In the genomic region with DNA sequence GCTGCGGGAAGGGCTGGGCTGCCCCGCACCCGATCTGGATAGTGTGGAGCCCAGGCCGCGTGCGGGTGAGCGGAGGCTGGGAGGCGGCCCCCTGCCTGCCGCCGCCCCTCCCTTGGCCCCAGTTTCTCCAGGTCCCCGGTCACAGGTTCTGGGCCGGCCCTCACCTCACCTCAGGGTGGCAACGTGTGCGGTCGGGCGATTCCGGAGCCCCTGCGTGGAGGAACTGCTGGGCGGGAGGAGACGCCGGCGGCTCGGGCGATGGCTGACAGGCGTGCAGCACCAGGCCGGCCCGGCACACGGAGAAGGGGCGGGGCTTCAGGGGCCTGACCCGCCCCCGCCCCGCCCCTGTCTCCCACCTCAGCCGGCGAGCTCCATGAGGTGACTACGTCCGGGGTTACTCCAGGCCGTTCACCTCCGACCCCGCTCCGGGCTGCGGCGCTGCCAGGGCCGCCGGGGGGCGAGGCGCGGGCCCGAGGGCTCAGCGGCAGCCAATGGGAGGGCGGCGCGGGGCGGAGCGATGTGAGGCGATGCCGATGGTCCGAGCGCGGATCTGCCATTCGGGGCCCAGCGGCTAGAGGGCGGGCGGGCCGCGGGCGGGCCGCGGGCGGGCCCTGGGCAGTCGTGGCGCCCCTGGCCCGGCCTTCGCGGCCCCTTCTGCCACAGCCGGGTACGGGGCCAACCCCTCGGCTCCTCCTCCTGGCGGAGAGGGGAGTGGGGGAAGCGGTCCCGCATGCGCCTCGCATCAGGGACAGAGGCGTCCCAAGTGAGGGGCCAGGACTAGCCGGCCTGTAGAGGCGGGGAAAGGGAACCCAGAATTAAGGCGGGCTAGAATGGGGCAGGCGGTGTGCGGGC, we compare ENCODE assay signal across 8 cellular contexts. TPM values are rescaled to one million over a fixed set of nuclear protein-coding genes. Genes with fewer than 3 reads are reported as not detected.
DNase-seq lines count a peak whose midpoint lies in the region; ATAC-seq and TF ChIP-seq lines count a peak whose summit lies in the region.

No MANE protein-coding gene starts in this region.

- no peaks in the 10 kb centered on the region for H3K36me3 ChIP-seq in CD4-positive, alpha-beta memory T cell (ENCODE audit: insufficient read depth, low read length)
- peaks cover 0 to 3% of the 10 kb centered on the region in 2 donors for H3K36me3 ChIP-seq in lung (ENCODE audit: control insufficient read depth in 2 of 2, insufficient read depth in 2 of 2, low read length in 2 of 2)

- H3K4me3 Mint-ChIP-seq in CD4-positive, alpha-beta memory T cell = peak overlapping the region; percentile 87 to 93 (median 92)
- H3K4me3 Mint-ChIP-seq in activated CD4-positive, alpha-beta memory T cell treated with anti-CD3 and anti-CD28 coated beads, Interleukin-2, amount 10 ng/mL, durations not matched to agents 7 days and 5 days = peak overlapping the region; percentile 95

- H3K27me3 ChIP-seq in CD4-positive, alpha-beta memory T cell (ENCODE audit: insufficient read depth, low read length) = no peaks in the 10 kb centered on the region
- H3K27me3 ChIP-seq in lung (ENCODE audit: control insufficient read depth, insufficient read depth) = no peaks in the 10 kb centered on the region

- H3K4me1 ChIP-seq in CD4-positive, alpha-beta memory T cell (ENCODE audit: insufficient read depth, low read length) = peaks cover 17% of the 10 kb centered on the region
- H3K4me1 ChIP-seq in lung (ENCODE audit: control insufficient read depth in 2 of 2, insufficient read depth in 2 of 2, low read length in 2 of 2) = peaks cover 4 to 5% of the 10 kb centered on the region in 2 donors

- no peaks in the 10 kb centered on the region for H3K27me3 Mint-ChIP-seq in CD4-positive, alpha-beta memory T cell
- H3K27me3 Mint-ChIP-seq in activated CD4-positive, alpha-beta memory T cell treated with anti-CD3 and anti-CD28 coated beads, Interleukin-2, amount 10 ng/mL, durations not matched to agents 7 days and 5 days = no peaks in the 10 kb centered on the region

- peak overlapping the region; percentile 53 for H3K27ac ChIP-seq in CD4-positive, alpha-beta memory T cell (ENCODE audit: low read depth, low read length)
- peak overlapping the region; percentile 94 for H3K27ac ChIP-seq in lung (ENCODE audit: low read depth in 1 of 2, low read length in 1 of 2)

- intact Hi-C loops in CD4-positive, alpha-beta memory T cell (cut with micrococcal nuclease) = loop anchor here (2.0 to 10.0 kb wide), 2 partner anchors 132 to 246 kb away; a partner anchor contains a TSS

- 1% methylated on average over 84 to 88 of the region's 88 CpGs for WGBS in lung, 2 donors

- POLR2A ChIA-PET in CD4-positive, alpha-beta memory T cell (lab: Charles Lee; ENCODE audit: partially characterized antibody) = interaction anchor here (0.6 to 1.6 kb wide), 6 partner anchors 9 to 410 kb away, joined by 3 to 6 read pairs (median 4); a partner anchor contains a TSS
- POLR2A ChIA-PET in activated CD4-positive, alpha-beta memory T cell treated with anti-CD3 and anti-CD28 coated beads, Interleukin-2, amount 10 ng/mL, durations not matched to agents 7 days and 5 days (lab: Charles Lee) = interaction anchor here (0.9 to 2.7 kb wide), 12 partner anchors 10 to 756 kb away, joined by 3 to 13 read pairs (median 6); a partner anchor contains a TSS

- TF ChIP-seq CTCF in lung (IDR thresholded peaks at IDR 0.05; ENCODE audit: control extremely low read depth, extremely low read depth) = no peak

- H3K36me3 Mint-ChIP-seq in CD4-positive, alpha-beta memory T cell = peaks cover 0 to 3% of the 10 kb centered on the region in 2 donors
- H3K36me3 Mint-ChIP-seq in activated CD4-positive, alpha-beta memory T cell treated with anti-CD3 and anti-CD28 coated beads, Interleukin-2, amount 10 ng/mL, durations not matched to agents 7 days and 5 days (ENCODE audit: low read depth) = no peaks in the 10 kb centered on the region

- peak; percentile 86 to 94 (median 89) for DNase-seq in CD4-positive, alpha-beta memory T cell
- peak; percentile 98 for DNase-seq in NCI-H82 (lab: John Stamatoyannopoulos, UW)
- peak; percentile 95 for DNase-seq in activated CD4-positive, alpha-beta memory T cell treated with anti-CD3 and anti-CD28 coated beads, Interleukin-2, amount 10 ng/mL, durations not matched to agents 7 days and 5 days
- peak; percentile 100 for DNase-seq in ecto neural progenitor cell (ENCODE audit: low spot score)
- peak; percentile 94 for DNase-seq in lung (ENCODE audit: low spot score)
- peak; percentile 73 to 91 (median 74) for DNase-seq in stimulated activated CD4-positive, alpha-beta T cell treated with anti-CD3 and anti-CD28 coated beads, TNF-alpha, amount 100 ng/mL, for 24 hours (ENCODE audit: low read depth in 3 of 3)

- peaks cover 13 to 22% (median 17%) of the 10 kb centered on the region in 4 donors for H3K4me1 Mint-ChIP-seq in CD4-positive, alpha-beta memory T cell
- H3K4me1 Mint-ChIP-seq in activated CD4-positive, alpha-beta memory T cell treated with anti-CD3 and anti-CD28 coated beads, Interleukin-2, amount 10 ng/mL, durations not matched to agents 7 days and 5 days = peaks cover 26% of the 10 kb centered on the region

- ATAC-seq in GM19397 (IDR thresholded peaks at IDR 0.05; ENCODE audit: unreplicated experiment) (peak; percentile 92), HG03565 (IDR thresholded peaks at IDR 0.05; ENCODE audit: unreplicated experiment) (peak; percentile 85), lung (ENCODE audit: insufficient read depth, low FRiP score) (peak; percentile 94)

- no peaks in the 10 kb centered on the region for H3K9me3 Mint-ChIP-seq in CD4-positive, alpha-beta memory T cell
- no peaks in the 10 kb centered on the region for H3K9me3 Mint-ChIP-seq in activated CD4-positive, alpha-beta memory T cell treated with anti-CD3 and anti-CD28 coated beads, Interleukin-2, amount 10 ng/mL, durations not matched to agents 7 days and 5 days

- peak overlapping the region in 6 of 7 donors; percentile 57 to 94 (median 93) for H3K27ac Mint-ChIP-seq in CD4-positive, alpha-beta memory T cell
- H3K27ac Mint-ChIP-seq in activated CD4-positive, alpha-beta memory T cell treated with anti-CD3 and anti-CD28 coated beads, Interleukin-2, amount 10 ng/mL, durations not matched to agents 7 days and 5 days = peak overlapping the region; percentile 79

- H3K9me3 ChIP-seq in CD4-positive, alpha-beta memory T cell (ENCODE audit: control insufficient read depth in 1 of 2, low read length in 2 of 2) = no peaks in the 10 kb centered on the region
- no peaks in the 10 kb centered on the region for H3K9me3 ChIP-seq in lung (ENCODE audit: control insufficient read depth in 2 of 2, insufficient read depth in 1 of 2, low read length in 1 of 2)

- CTCF ChIA-PET in CD4-positive, alpha-beta memory T cell (lab: Charles Lee; ENCODE audit: partially characterized antibody) = interaction anchor here (0.6 to 1.2 kb wide), 2 partner anchors 756 to 1319 kb away, joined by 3 read pairs; no protein-coding TSS in a partner anchor
- CTCF ChIA-PET in activated CD4-positive, alpha-beta memory T cell treated with anti-CD3 and anti-CD28 coated beads, Interleukin-2, amount 10 ng/mL, durations not matched to agents 7 days and 5 days (lab: Charles Lee) = interaction anchor here (0.8 to 1.7 kb wide), 5 partner anchors 11 to 52 kb away, joined by 3 to 12 read pairs (median 3); no protein-coding TSS in a partner anchor

- peak overlapping the region; percentile 84 to 94 for H3K4me3 ChIP-seq in CD4-positive, alpha-beta memory T cell (ENCODE audit: low read length in 2 of 2)
- H3K4me3 ChIP-seq in lung = peak overlapping the region; percentile 63

RNA-seq across cellular contexts. Expression of a gene that starts 16.7 kb away (rescaled TPM):
- total RNA-seq in CD4-positive, alpha-beta memory T cell = not detected
- not detected for polyA plus RNA-seq in CD4-positive, alpha-beta memory T cell
- total RNA-seq in activated CD4-positive, alpha-beta memory T cell treated with anti-CD3 and anti-CD28 coated beads, Interleukin-2, amount 10 ng/mL, durations not matched to agents 7 days and 5 days = not detected
- total RNA-seq in lung = not detected
- polyA plus RNA-seq in lung = not detected

RNA-seq across cellular contexts. Expression of a gene that starts 47.6 kb away (rescaled TPM):
- 10 to 100 TPM; 13.0 to 15.2 TPM for total RNA-seq in CD4-positive, alpha-beta memory T cell
- polyA plus RNA-seq in CD4-positive, alpha-beta memory T cell = 1 to 10 TPM; 4.8 to 7.2 TPM
- total RNA-seq in activated CD4-positive, alpha-beta memory T cell treated with anti-CD3 and anti-CD28 coated beads, Interleukin-2, amount 10 ng/mL, durations not matched to agents 7 days and 5 days = 10 to 100 TPM; 38.6 to 46.3 TPM
- total RNA-seq in lung = 100 to 1,000 TPM in 1 of 2 donors, 10 to 100 TPM in 1; 84.6 to 111 TPM
- polyA plus RNA-seq in lung = 10 to 100 TPM; 26.0 to 26.6 TPM

RNA-seq across cellular contexts. Expression of a gene that starts 47.6 kb away (rescaled TPM):
- 10 to 100 TPM; 27.3 to 35.7 TPM for total RNA-seq in CD4-positive, alpha-beta memory T cell
- polyA plus RNA-seq in CD4-positive, alpha-beta memory T cell = 10 to 100 TPM in 1 of 2 donors, 1 to 10 TPM in 1; 2.8 to 13.2 TPM
- 10 to 100 TPM; 42.5 to 43.0 TPM for total RNA-seq in activated CD4-positive, alpha-beta memory T cell treated with anti-CD3 and anti-CD28 coated beads, Interleukin-2, amount 10 ng/mL, durations not matched to agents 7 days and 5 days
- 10 to 100 TPM; 24.7 to 28.6 TPM for total RNA-seq in lung
- polyA plus RNA-seq in lung = 1 to 10 TPM; 7.4 to 9.2 TPM

Comparison
In these comparisons a context has a peak if more than half of its experiments do, and no peak if none do; other contexts are left out.
1. Peak in every context shown above with its lines: DNase-seq, ATAC-seq, H3K4me3 ChIP-seq and H3K27ac ChIP-seq.